1 cellular context compared by ENCODE assay signal in genomic region chr5:59835782-59836181, GRCh38.
TF ChIP-seq lines count a peak whose summit lies in the region.

No MANE protein-coding gene starts in this region.

TF ChIP-seq in IMR-90, 13 proteins besides CTCF, POLR2A, EP300 and RAD21 (continued from another document):
- TF ChIP-seq RCOR1 (IDR thresholded peaks at IDR 0.05; ENCODE audit: insufficient replicate concordance, low read length) = no peak
- no peak for TF ChIP-seq RFX5 (IDR thresholded peaks at IDR 0.05; ENCODE audit: low read depth, low read length)
